9 cellular contexts compared by ENCODE assay signal in genomic region chr19:51594774-51595109, GRCh38. TPM values are rescaled to one million over a fixed set of nuclear protein-coding genes. Genes with fewer than 3 reads are reported as not detected.
DNase-seq lines count a peak whose midpoint lies in the region; ATAC-seq and TF ChIP-seq lines count a peak whose summit lies in the region.
"Had no signal": no experiment of that assay in that cellular context is flagged by ENCODE, and none has a peak within 500 bp of the region (broad histone marks: within the 10 kb centered on the region; RNA-seq: fewer than 3 reads in every experiment).

No MANE protein-coding gene starts in this region.

- H3K4me1 ChIP-seq in OCI-LY7 (ENCODE audit: insufficient read depth, low read length, poor library complexity, severe bottlenecking) (peaks cover 21% of the 10 kb centered on the region), ovary (ENCODE audit: insufficient read depth) (peaks cover 9% of the 10 kb centered on the region)

- H3K9me3 ChIP-seq in OCI-LY7 (ENCODE audit: low read length): no peaks in the 10 kb centered on the region
- no peaks in the 10 kb centered on the region for H3K9me3 ChIP-seq in ovary

- BruUV-seq in OCI-LY7 (replicated peaks; lab: Mats Ljungman, UMichigan): TSS peak; percentile 50

- POLR2A ChIA-PET in OCI-LY7 (lab: Charles Lee): no interaction called here

- peak overlapping the region; percentile 86 for H3K4me2 ChIP-seq in OCI-LY7 (ENCODE audit: low read length)

- H3K27me3 ChIP-seq in ovary: no peaks in the 10 kb centered on the region

- H2AFZ ChIP-seq in OCI-LY7 (ENCODE audit: low read length): peak overlapping the region; percentile 89

- no peak for TF ChIP-seq CTCF in GM12875 (IDR thresholded peaks at IDR 0.05; ENCODE audit: borderline replicate concordance, insufficient read depth, low read depth, low read length)
- no peak for TF ChIP-seq CTCF in OCI-LY7 (conservative IDR thresholded peaks at IDR 0.05; ENCODE audit: low read length)
- TF ChIP-seq CTCF in ovary (IDR thresholded peaks at IDR 0.05): no peak

- intact Hi-C loops in OCI-LY7 (cut with micrococcal nuclease; ENCODE audit: unreplicated experiment) (no loop called here), ovary (cut with DNase I) (loop anchor here in 1 of 4 donors (10.0 kb wide), 1 partner anchor 260 kb away; no protein-coding TSS in a partner anchor)

- H3K79me2 ChIP-seq in OCI-LY7 (ENCODE audit: insufficient read depth, low read depth, low read length): no peaks in the 10 kb centered on the region

- 7 to 9% (median 9%) methylated on average over 6 of the region's 6 CpGs for WGBS in ovary, 3 donors

- CTCF ChIA-PET in OCI-LY7 (lab: Charles Lee; ENCODE audit: unreplicated experiment): no interaction called here

- no peak for TF ChIP-seq POLR2A in ovary (IDR thresholded peaks at IDR 0.05)

- ATAC-seq in esophagus mucosa: peak; percentile 19

- DNase-seq in OCI-LY7 (ENCODE audit: low spot score) (no peak), ovary (no peak), NCI-H2029 treated with DMSO at 0.1 percent for 48 hours (lab: John Stamatoyannopoulos, UW) (no peak), NCI-H1417 treated with DMSO at 0.1 percent for 48 hours (lab: John Stamatoyannopoulos, UW) (no peak), SIG-M5 (lab: John Stamatoyannopoulos, UW) (no peak)
- DNase-seq in central memory CD4-positive, alpha-beta T cell: no peak

- H3K36me3 ChIP-seq in OCI-LY7 (ENCODE audit: insufficient read depth, low read length) (no peaks in the 10 kb centered on the region), ovary (no peaks in the 10 kb centered on the region)

- peak overlapping the region; percentile 48 for H3K4me3 ChIP-seq in GM12875 (ENCODE audit: low read depth, low read length)
- peak overlapping the region; percentile 80 for H3K4me3 ChIP-seq in OCI-LY7 (ENCODE audit: low read depth, low read length, poor library complexity, severe bottlenecking)
- peak overlapping the region; percentile 63 for H3K4me3 ChIP-seq in ovary

- H3K9me2 ChIP-seq in OCI-LY7 (ENCODE audit: insufficient read depth, low read length): no peaks in the 10 kb centered on the region

- H4K20me1 ChIP-seq in OCI-LY7 (ENCODE audit: insufficient read depth, low read length): no peaks in the 10 kb centered on the region

- TF ChIP-seq EP300 in ovary (IDR thresholded peaks at IDR 0.05): no peak

- no peak overlapping the region for H3K27ac ChIP-seq in OCI-LY7 (ENCODE audit: low read depth, low read length, poor library complexity, severe bottlenecking)
- H3K27ac ChIP-seq in ovary: no peak overlapping the region

RNA-seq across cellular contexts. Expression of gene ZNF175, which starts 23.7 kb away (rescaled TPM):
- 3.5 and 4.7 TPM in 2 replicates for total RNA-seq in OCI-LY7 (2014; rRNA removed; shearing (Covaris generic))
- 10.4 and 13.4 TPM in 2 replicates for total RNA-seq in OCI-LY7 (2022)
- 5.8 TPM for total RNA-seq in esophagus mucosa
- total RNA-seq in ovary: 10 to 100 TPM in 5 of 7 donors, 1 to 10 TPM in 2; 4.3 to 17.3 (median 13.1) TPM
- polyA plus RNA-seq in ovary: 10 to 100 TPM in 1 of 2 donors, 1 to 10 TPM in 1; 5.4 to 12.3 TPM

RNA-seq across cellular contexts. Expression of gene SIGLEC5, which starts 35.5 kb away (rescaled TPM):
- total RNA-seq in OCI-LY7 (2014; rRNA removed; shearing (Covaris generic)): not detected in 2 replicates
- total RNA-seq in OCI-LY7 (2022): not detected in 2 replicates
- total RNA-seq in esophagus mucosa: not detected
- under 1 TPM in 4 of 7 donors, not detected in 3; 0.13 to 0.69 (median 0.56) TPM for total RNA-seq in ovary
- under 1 TPM in 1 of 2 donors, not detected in 1; 0.13 TPM for polyA plus RNA-seq in ovary
- total RNA-seq: LHCN-M2 had no signal

RNA-seq across cellular contexts. Expression of gene SIGLEC14, which starts 51.9 kb away (rescaled TPM):
- not detected in 2 replicates for total RNA-seq in OCI-LY7 (2014; rRNA removed; shearing (Covaris generic))
- total RNA-seq in OCI-LY7 (2022) (not detected in 2 replicates), esophagus mucosa (0.80 TPM), ovary (1 to 10 TPM in 3 of 7 donors, under 1 TPM in 3, not detected in 1; 0.11 to 4.1 (median 1.0) TPM)
- polyA plus RNA-seq in ovary: under 1 TPM in 1 of 2 donors, not detected in 1; 0.27 TPM
- total RNA-seq: LHCN-M2 had no signal
